7 cellular contexts compared by ENCODE assay signal in the genomic region with DNA sequence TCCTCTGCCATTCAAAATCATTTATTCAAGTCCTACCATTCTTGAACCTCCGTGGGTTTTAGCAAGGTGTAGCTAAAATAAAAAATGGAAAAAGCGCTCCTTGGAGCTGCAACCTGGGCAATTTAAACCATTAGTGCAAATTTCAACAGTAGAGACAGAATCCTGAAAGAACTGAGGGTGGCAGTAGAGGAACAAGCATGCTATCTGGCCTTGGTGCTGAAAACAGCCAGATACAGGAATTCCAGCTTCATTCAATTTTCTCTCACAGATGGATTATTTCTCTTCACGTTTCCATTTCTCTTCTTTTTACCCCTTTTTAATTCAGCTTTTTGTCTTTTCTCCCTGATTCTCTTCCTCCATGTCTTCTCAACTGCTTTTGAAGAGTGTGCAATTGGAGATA.
DNase-seq lines count a peak whose midpoint lies in the region; ATAC-seq and TF ChIP-seq lines count a peak whose summit lies in the region.

No MANE protein-coding gene starts in this region.

- no peaks in the 10 kb centered on the region for H4K20me1 ChIP-seq in fibroblast of lung (ENCODE audit: control insufficient read depth, extremely low read depth, insufficient read depth, low read length)

- H3K27ac ChIP-seq in fibroblast of lung (ENCODE audit: insufficient read depth, low read length): no peak overlapping the region

- DNase-seq in OCI-M1 (lab: John Stamatoyannopoulos, UW): peak; percentile 51
- DNase-seq in fibroblast of lung (ENCODE audit: low read depth in 2 of 2): peak; percentile 6 to 57
- DNase-seq in renal cortical epithelial cell (ENCODE audit: low read depth): peak; percentile 46
- DNase-seq in dermis blood vessel endothelial cell: no peak
- DNase-seq in NCI-H524 treated with DMSO at 0.1 percent for 48 hours (lab: John Stamatoyannopoulos, UW): no peak

- no peak overlapping the region for H3K9ac ChIP-seq in fibroblast of lung (ENCODE audit: insufficient read depth, low read length)

- H3K27me3 ChIP-seq in fibroblast of lung (ENCODE audit: control insufficient read depth, insufficient read depth, low read length): no peaks in the 10 kb centered on the region

- H3K36me3 ChIP-seq in fibroblast of lung (ENCODE audit: control insufficient read depth, insufficient read depth, low read length): no peaks in the 10 kb centered on the region

- H3K4me3 ChIP-seq in fibroblast of lung (replicated peaks in 1 of 4; ENCODE audit: control extremely low read depth in 1 of 4, insufficient read depth in 1 of 4, low read depth in 3 of 4, low read length in 4 of 4): no peak overlapping the region

- no peak overlapping the region for H2AFZ ChIP-seq in fibroblast of lung (ENCODE audit: low read length)

- no peaks in the 10 kb centered on the region for H3K9me3 ChIP-seq in fibroblast of lung (ENCODE audit: control insufficient read depth, insufficient read depth, low read depth, low read length)

- H3K79me2 ChIP-seq in fibroblast of lung (ENCODE audit: control insufficient read depth, insufficient read depth, low read length): no peaks in the 10 kb centered on the region

- no peak overlapping the region for H3K4me2 ChIP-seq in fibroblast of lung (ENCODE audit: extremely low read depth, insufficient read depth, low read length)

- H3K4me1 ChIP-seq in fibroblast of lung (ENCODE audit: control insufficient read depth, extremely low read depth, insufficient read depth, low read length): no peaks in the 10 kb centered on the region

- TF ChIP-seq CTCF in GM12872 (IDR thresholded peaks at IDR 0.05; ENCODE audit: insufficient read depth, low read depth, low read length) (peak; percentile 42; the same call in 1 of the 3 replicates), fibroblast of lung (conservative IDR thresholded peaks at IDR 0.05 in 1 of 2, IDR thresholded peaks at IDR 0.05 in 1 of 2; ENCODE audit: low read depth in 1 of 2, low read length in 2 of 2) (peak; percentile 35 to 76)

- no peak for ATAC-seq in HG02981 (IDR thresholded peaks at IDR 0.05; ENCODE audit: unreplicated experiment)

Comparison
In these comparisons a context has a peak if more than half of its experiments do, and no peak if none do; other contexts are left out.
1. DNase-seq: peak in OCI-M1 (single experiment), fibroblast of lung (2 of 2) and renal cortical epithelial cell (single experiment); none in dermis blood vessel endothelial cell (single experiment) and NCI-H524 treated with DMSO at 0.1 percent for 48 hours (single experiment).